In the genomic region with DNA sequence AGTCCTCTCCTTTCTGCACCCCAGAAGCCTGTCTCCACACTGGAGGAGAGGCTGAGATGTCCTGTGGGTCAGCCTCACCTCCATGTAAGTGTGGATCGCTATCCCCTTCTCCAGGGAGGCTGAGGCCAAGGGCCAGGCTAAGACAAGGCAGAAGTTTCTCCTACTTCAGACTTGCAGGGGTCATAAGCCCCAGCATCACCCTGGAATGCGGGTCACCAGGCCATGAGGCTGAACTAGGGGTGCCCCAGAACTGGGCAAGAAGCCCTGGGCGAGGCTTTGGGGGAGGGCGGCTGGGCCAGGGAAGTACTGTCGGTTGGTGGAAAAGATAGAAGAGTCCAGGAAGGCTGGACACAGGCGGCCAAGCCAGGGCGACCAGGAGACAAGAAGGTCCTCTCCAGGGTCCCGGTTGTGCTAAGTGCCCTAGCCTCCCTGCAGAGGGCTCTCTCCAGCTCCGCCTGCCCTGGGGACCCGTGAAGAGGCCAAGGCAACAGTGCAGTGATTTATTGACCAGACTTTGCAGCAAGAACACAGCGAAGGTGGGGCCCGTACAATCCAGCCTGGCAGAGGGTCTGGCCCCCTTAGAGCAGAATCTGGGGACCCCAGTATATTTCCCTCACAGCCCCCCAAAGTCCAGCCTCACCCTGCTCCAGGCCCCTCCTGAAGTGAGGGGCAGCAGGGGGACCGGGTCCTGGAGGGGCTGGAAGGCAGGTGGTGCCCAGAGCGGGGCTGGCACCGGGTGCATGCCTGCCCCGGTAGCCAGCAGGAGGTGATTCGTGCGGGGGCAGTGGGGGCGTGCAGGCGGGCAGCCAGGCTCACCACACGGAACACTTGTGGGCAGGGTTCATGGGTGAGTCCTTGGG, we compare ENCODE assay signal across 32 cellular contexts. TPM values are rescaled to one million over a fixed set of nuclear protein-coding genes. Genes with fewer than 3 reads are reported as not detected.
DNase-seq lines count a peak whose midpoint lies in the region; ATAC-seq, FAIRE-seq and TF ChIP-seq lines count a peak whose summit lies in the region.
"Had no signal": no experiment of that assay in that cellular context is flagged by ENCODE, and none has a peak within 500 bp of the region (broad histone marks: within the 10 kb centered on the region; RNA-seq: fewer than 3 reads in every experiment).

No MANE protein-coding gene starts in this region.

- no peaks in the 10 kb centered on the region for H3K79me2 ChIP-seq in HepG2 (ENCODE audit: insufficient read depth, low read length)
- no peaks in the 10 kb centered on the region for H3K79me2 ChIP-seq in trophoblast cell (ENCODE audit: control insufficient read depth, insufficient read depth, low read length, poor library complexity)

- FAIRE-seq in HepG2 (lab: Jason Lieb, UNC): no peak
- FAIRE-seq: endothelial cell of umbilical vein, GM12891, GM19239 had no signal

- no peak overlapping the region for H3K4ac ChIP-seq in trophoblast cell (ENCODE audit: low read depth, low read length)

- H3K4me2 ChIP-seq in HepG2 (ENCODE audit: low read depth, low read length) (no peak overlapping the region), trophoblast cell (ENCODE audit: low read length) (no peak overlapping the region)

- no peak overlapping the region for H3K18ac ChIP-seq in trophoblast cell (ENCODE audit: low read length)

- no peak overlapping the region for H2BK12ac ChIP-seq in trophoblast cell (ENCODE audit: low read length)

- H3K36me3 ChIP-seq in HepG2 (replicated peaks in 1 of 2; ENCODE audit: control insufficient read depth in 1 of 2, insufficient read depth in 2 of 2, low read length in 2 of 2) (no peaks in the 10 kb centered on the region), trophoblast cell (ENCODE audit: control insufficient read depth in 1 of 2, insufficient read depth in 2 of 2, low read length in 2 of 2) (no peaks in the 10 kb centered on the region), transverse colon (no peaks in the 10 kb centered on the region)
- H3K36me3 ChIP-seq: thoracic aorta had no signal

- no TSS peak for BruUV-seq in HepG2 (replicated peaks; lab: Mats Ljungman, UMichigan)

- WGBS in HepG2 (ENCODE audit: low lambda C conversion rate): 13% methylated on average over 12 of the region's 21 CpGs
- WGBS in trophoblast cell (ENCODE audit: extremely low coverage, insufficient coverage, insufficient read length): no CpG with 5 or more reads among the region's 21 CpGs
- 37 to 69% methylated on average over 5 to 20 of the region's 21 CpGs for WGBS in transverse colon (ENCODE audit: low coverage in 1 of 2), 2 donors

- H3K4me1 ChIP-seq in HepG2 (ENCODE audit: insufficient read depth, low read length) (no peaks in the 10 kb centered on the region), trophoblast cell (ENCODE audit: control insufficient read depth in 1 of 2, insufficient read depth in 2 of 2, low read length in 2 of 2) (no peaks in the 10 kb centered on the region), transverse colon (no peaks in the 10 kb centered on the region)
- H3K4me1 ChIP-seq: psoas muscle had no signal

- H3K9ac ChIP-seq in HepG2 (ENCODE audit: insufficient read depth, low read depth, low read length) (no peak overlapping the region), trophoblast cell (ENCODE audit: low read length) (no peak overlapping the region)

- TF ChIP-seq EP300 in HepG2 (IDR thresholded peaks at IDR 0.05; ENCODE audit: low read depth in 2 of 2, low read length in 2 of 2) (no peak), HepG2 (CRISPR knock-in tag; IDR thresholded peaks at IDR 0.05; ENCODE audit: borderline replicate concordance) (no peak), transverse colon (IDR thresholded peaks at IDR 0.05; ENCODE audit: low read depth) (no peak)

- H3K4me3 ChIP-seq in HepG2 (replicated peaks in 1 of 3; ENCODE audit: insufficient read depth in 1 of 3, low read depth in 2 of 3, low read length in 3 of 3): no peak overlapping the region
- no peak overlapping the region for H3K4me3 ChIP-seq in trophoblast cell (ENCODE audit: low read depth, low read length)
- H3K4me3 ChIP-seq in transverse colon: no peak overlapping the region
- H3K4me3 ChIP-seq: psoas muscle, skin epidermis, thoracic aorta had no signal

- H3K27me3 Mint-ChIP-seq in stimulated activated naive CD8-positive, alpha-beta T cell treated with anti-CD3 and anti-CD28 coated beads, Interleukin-15, amount 100 ng/mL, for 72 hours: peaks cover 45% of the 10 kb centered on the region

- no peak overlapping the region for H4K12ac ChIP-seq in trophoblast cell (ENCODE audit: low read depth, low read length)

- H2AFZ ChIP-seq in HepG2 (ENCODE audit: low read length) (no peak overlapping the region), trophoblast cell (ENCODE audit: insufficient read depth, low read length, poor library complexity) (no peak overlapping the region)

- DNase-seq in DMS 273 (lab: John Stamatoyannopoulos, UW; ENCODE audit: unreplicated experiment) (peak; percentile 25), DMS 273 treated with DMSO at 0.1 percent for 48 hours (lab: John Stamatoyannopoulos, UW) (no peak), HepG2 (ENCODE audit: low spot score) (peak; percentile 19), trophoblast cell (no peak), transverse colon (no peak)
- no peak for DNase-seq in stimulated activated naive CD8-positive, alpha-beta T cell treated with anti-CD3 and anti-CD28 coated beads, Interleukin-15, amount 100 ng/mL, for 72 hours
- DNase-seq in stimulated activated naive CD8-positive, alpha-beta T cell treated with anti-CD3 and anti-CD28 coated beads, Interleukin-15, Interleukin-2, amounts not matched to agents 100 U/mL and 50 U/mL, for 24 hours: no peak
- DNase-seq: activated CD4-positive, alpha-beta T cell treated with anti-CD3 and anti-CD28 coated beads, Interleukin-2, amount 50 U/mL, for 48 hours; activated T-cell treated with anti-CD3 and anti-CD28 coated beads, Interleukin-2, amount 50 U/mL, for 4 hours; AML-193; DMS79 treated with DMSO at 0.1 percent for 48 hours; head of caudate nucleus; Kasumi-1; NCI-H1105; NCI-H2107; NCI-H446 treated with DMSO at 0.1 percent for 48 hours had no signal

- no peak overlapping the region for H2AK5ac ChIP-seq in trophoblast cell (ENCODE audit: low read length)

- POLR2A ChIA-PET in HepG2 (lab: Yijun Ruan, JAX): no interaction called here

- no peaks in the 10 kb centered on the region; the same call in 1 of the 2 replicates for H4K20me1 ChIP-seq in HepG2 (ENCODE audit: insufficient read depth, low read length)

- no peak overlapping the region for H3K14ac ChIP-seq in trophoblast cell (ENCODE audit: low read length)

- TF ChIP-seq POLR2A in HepG2 (IDR thresholded peaks at IDR 0.05; ENCODE audit: insufficient read depth in 1 of 2, low read depth in 2 of 2, low read length in 2 of 2) (no peak), transverse colon (IDR thresholded peaks at IDR 0.05) (no peak)

- in situ Hi-C loops in HepG2 (cut with HindIII; ENCODE audit: extremely low pct_ligation_motif_present, low pct_unique_long_range_greater_than_20kb): no loop called here
- in situ Hi-C loops in transverse colon (cut with MboI; ENCODE audit: low pct_ligation_motif_present in 1 of 4, low pct_unique_long_range_greater_than_20kb in 1 of 4, low sequenced_read_pairs in 3 of 4): no loop called here

- no peaks in the 10 kb centered on the region for H3K4me1 Mint-ChIP-seq in stimulated activated naive CD8-positive, alpha-beta T cell treated with anti-CD3 and anti-CD28 coated beads, Interleukin-15, amount 100 ng/mL, for 72 hours
- H3K4me1 Mint-ChIP-seq: activated naive CD4-positive, alpha-beta T cell treated with anti-CD3 and anti-CD28 coated beads, Interleukin-2, amount 50 U/mL, for 24 hours; mesothelial cell of epicardium; stimulated activated memory B cell treated with anti-CD40 and anti-IgM and Interleukin-4, amounts not matched to agents 10 μg/mL and 1 μg/mL and 100 μg/mL, for 72 hours had no signal

- no peak overlapping the region for H4K91ac ChIP-seq in trophoblast cell (ENCODE audit: low read depth, low read length)

- no peak overlapping the region for H3K23ac ChIP-seq in trophoblast cell (ENCODE audit: low read length)

- H3K27me3 ChIP-seq in HepG2 (ENCODE audit: control insufficient read depth in 1 of 2, insufficient read depth in 2 of 2, low read length in 2 of 2) (peaks cover 24 to 83% of the 10 kb centered on the region in 2 experiments), trophoblast cell (ENCODE audit: insufficient read depth, low read length) (peaks cover 11% of the 10 kb centered on the region), transverse colon (peaks cover 44% of the 10 kb centered on the region)

- CTCF ChIA-PET in HepG2 (lab: Yijun Ruan, JAX; ENCODE audit: low intra/inter-chr PET ratio, low total read pairs): interaction anchor here (2.2 kb wide), 1 partner anchor 43 kb away, joined by 6 read pairs; no protein-coding TSS in a partner anchor

- H3K4me3 Mint-ChIP-seq in stimulated activated naive CD8-positive, alpha-beta T cell treated with anti-CD3 and anti-CD28 coated beads, Interleukin-15, amount 100 ng/mL, for 72 hours: no peak overlapping the region
- H3K4me3 Mint-ChIP-seq: activated naive CD4-positive, alpha-beta T cell treated with anti-CD3 and anti-CD28 coated beads, Interleukin-2, amount 50 U/mL, for 24 hours; activated T-cell treated with anti-CD3 and anti-CD28 coated beads, Interleukin-2, amount 50 U/mL, for 4 hours; mesothelial cell of epicardium; stimulated activated memory B cell treated with anti-CD40 and anti-IgM and Interleukin-4, amounts not matched to agents 10 μg/mL and 1 μg/mL and 100 μg/mL, for 72 hours had no signal

- H2BK5ac ChIP-seq in trophoblast cell (ENCODE audit: low read depth, low read length, poor library complexity): no peak overlapping the region

- no peak overlapping the region for H4K8ac ChIP-seq in trophoblast cell (ENCODE audit: low read depth, low read length)

- TF ChIP-seq CTCF in HepG2 (CRISPR knock-in tag; IDR thresholded peaks at IDR 0.05): peak; percentile 49
- no peak for TF ChIP-seq CTCF in transverse colon (IDR thresholded peaks at IDR 0.05)

- peak; percentile 13 for ATAC-seq in stimulated activated naive CD8-positive, alpha-beta T cell treated with anti-CD3 and anti-CD28 coated beads, Interleukin-15, amount 100 ng/mL, for 72 hours
- no peak for ATAC-seq in stimulated activated naive CD8-positive, alpha-beta T cell treated with anti-CD3 and anti-CD28 coated beads, Interleukin-15, Interleukin-2, amounts not matched to agents 100 U/mL and 50 U/mL, for 24 hours
- peak; percentile 80 for ATAC-seq in HepG2
- ATAC-seq in GM18502 (IDR thresholded peaks at IDR 0.05; ENCODE audit: poor library complexity, unreplicated experiment): no peak
- ATAC-seq: activated T-cell treated with anti-CD3 and anti-CD28 coated beads, Interleukin-2, amount 50 U/mL, for 4 hours; stimulated activated memory B cell treated with anti-CD40 and anti-IgM and Interleukin-4, amounts not matched to agents 10 μg/mL and 1 μg/mL and 100 μg/mL, for 72 hours had no signal

- no peak for TF ChIP-seq RAD21 in HepG2 (CRISPR knock-in tag; IDR thresholded peaks at IDR 0.05)

- H3K9me3 ChIP-seq in HepG2 (ENCODE audit: low read length) (no peaks in the 10 kb centered on the region), trophoblast cell (ENCODE audit: insufficient read depth, low read depth, low read length) (peaks cover 6% of the 10 kb centered on the region), transverse colon (no peaks in the 10 kb centered on the region)
- H3K9me3 ChIP-seq: psoas muscle, thoracic aorta had no signal

- H3K9me3 Mint-ChIP-seq in stimulated activated naive CD8-positive, alpha-beta T cell treated with anti-CD3 and anti-CD28 coated beads, Interleukin-15, amount 100 ng/mL, for 72 hours: no peaks in the 10 kb centered on the region
- H3K9me3 Mint-ChIP-seq: activated naive CD4-positive, alpha-beta T cell treated with anti-CD3 and anti-CD28 coated beads, Interleukin-2, amount 50 U/mL, for 24 hours; activated T-cell treated with anti-CD3 and anti-CD28 coated beads, Interleukin-2, amount 50 U/mL, for 4 hours; mesothelial cell of epicardium; stimulated activated memory B cell treated with anti-CD40 and anti-IgM and Interleukin-4, amounts not matched to agents 10 μg/mL and 1 μg/mL and 100 μg/mL, for 72 hours had no signal

- intact Hi-C loops in HepG2 (cut with micrococcal nuclease; ENCODE audit: unreplicated experiment) (loop anchor here (5.0 kb wide), 1 partner anchor 43 kb away; the partner anchor contains the start of gene PRSS56), transverse colon (cut with DNase I; ENCODE audit: low total_unique reads) (no loop called here)

- H3K27ac Mint-ChIP-seq in stimulated activated naive CD8-positive, alpha-beta T cell treated with anti-CD3 and anti-CD28 coated beads, Interleukin-15, amount 100 ng/mL, for 72 hours: peak overlapping the region in 1 of 2 donors; percentile 63
- H3K27ac Mint-ChIP-seq: activated naive CD4-positive, alpha-beta T cell treated with anti-CD3 and anti-CD28 coated beads, Interleukin-2, amount 50 U/mL, for 24 hours; mesothelial cell of epicardium; stimulated activated memory B cell treated with anti-CD40 and anti-IgM and Interleukin-4, amounts not matched to agents 10 μg/mL and 1 μg/mL and 100 μg/mL, for 72 hours had no signal

- H3K79me1 ChIP-seq in trophoblast cell (ENCODE audit: low read length): no peaks in the 10 kb centered on the region

- no peak overlapping the region for H2BK120ac ChIP-seq in trophoblast cell (ENCODE audit: insufficient read depth, low read length, poor library complexity)

- H3K27ac ChIP-seq in HepG2 (ENCODE audit: extremely low read length, insufficient read depth, low read length) (no peak overlapping the region), trophoblast cell (ENCODE audit: low read depth, low read length) (no peak overlapping the region), transverse colon (no peak overlapping the region)
- H3K27ac ChIP-seq: 22Rv1, psoas muscle, skin epidermis, thoracic aorta had no signal

RNA-seq across cellular contexts. Expression of gene ECEL1, which starts 8.1 kb away (rescaled TPM):
- not detected in 2 replicates for total RNA-seq in HepG2 (2016; rRNA removed; fragmentation: Illumina TruSeq; extraction: Trizol)
- not detected in 2 replicates for total RNA-seq in HepG2 (2016; cell fraction: cytosol; rRNA removed; fragmentation: Illumina TruSeq; extraction: Trizol; ENCODE audit: low read depth)
- total RNA-seq in HepG2 (2016; cell fraction: insoluble cytoplasmic fraction; rRNA removed; fragmentation: Illumina TruSeq; extraction: Trizol): not detected in 2 replicates
- not detected in 2 replicates for total RNA-seq in HepG2 (2016; cell fraction: membrane; rRNA removed; fragmentation: Illumina TruSeq; extraction: Trizol)
- not detected in 2 replicates for total RNA-seq in HepG2 (2016; cell fraction: nucleus; rRNA removed; fragmentation: Illumina TruSeq; extraction: Trizol)
- not detected in 2 replicates for polyA plus RNA-seq in HepG2 (2011; rRNA removed)
- 0.06 TPM in 1 of 2 replicates, not detected in the other for polyA plus RNA-seq in HepG2 (2011; cell fraction: cytosol; rRNA removed)
- polyA plus RNA-seq in HepG2 (2011; cell fraction: nucleus; rRNA removed): 0.05 TPM in 1 of 2 replicates, not detected in the other
- not detected in 2 replicates for polyA plus RNA-seq in HepG2 (2012)
- polyA plus RNA-seq in HepG2 (2016; cell fraction: cytosol; fragmentation: Illumina TruSeq; extraction: Trizol; ENCODE audit: low read depth): not detected in 2 replicates
- not detected in 2 replicates for polyA plus RNA-seq in HepG2 (2016; cell fraction: insoluble cytoplasmic fraction; fragmentation: Illumina TruSeq; extraction: Trizol; ENCODE audit: low read depth)
- not detected in 2 replicates for polyA plus RNA-seq in HepG2 (2016; cell fraction: membrane; fragmentation: Illumina TruSeq; extraction: Trizol; ENCODE audit: low read depth)
- not detected in 2 replicates for polyA plus RNA-seq in HepG2 (2016; cell fraction: nucleus; fragmentation: Illumina TruSeq; extraction: Trizol; ENCODE audit: insufficient read depth, low read depth)
- not detected in 2 replicates for polyA minus RNA-seq in HepG2 (2011; rRNA and poly(A)+ RNA removed; ENCODE audit: low replicate concordance)
- not detected in 2 replicates for polyA minus RNA-seq in HepG2 (2011; cell fraction: cytosol; rRNA and poly(A)+ RNA removed)
- polyA minus RNA-seq in HepG2 (2011; cell fraction: nucleus; rRNA and poly(A)+ RNA removed): not detected in 2 replicates
- 0.04 and 0.07 TPM in 2 replicates for polyA plus RNA-seq in trophoblast cell (2013)
- total RNA-seq in transverse colon: not detected
- total RNA-seq: dermis microvascular lymphatic vessel endothelial cell, endothelial cell of umbilical vein, left colon had no signal
- polyA plus RNA-seq: aorta, endothelial cell of umbilical vein had no signal

RNA-seq across cellular contexts. Expression of gene ALPI, which starts 23.6 kb away (rescaled TPM):
- total RNA-seq in HepG2 (2016; rRNA removed; fragmentation: Illumina TruSeq; extraction: Trizol): not detected in 2 replicates
- total RNA-seq in HepG2 (2016; cell fraction: cytosol; rRNA removed; fragmentation: Illumina TruSeq; extraction: Trizol; ENCODE audit: low read depth): not detected in 2 replicates
- not detected in 2 replicates for total RNA-seq in HepG2 (2016; cell fraction: insoluble cytoplasmic fraction; rRNA removed; fragmentation: Illumina TruSeq; extraction: Trizol)
- not detected in 2 replicates for total RNA-seq in HepG2 (2016; cell fraction: membrane; rRNA removed; fragmentation: Illumina TruSeq; extraction: Trizol)
- not detected in 2 replicates for total RNA-seq in HepG2 (2016; cell fraction: nucleus; rRNA removed; fragmentation: Illumina TruSeq; extraction: Trizol)
- 0.03 TPM in 1 of 2 replicates, not detected in the other for polyA plus RNA-seq in HepG2 (2011; rRNA removed)
- polyA plus RNA-seq in HepG2 (2011; cell fraction: cytosol; rRNA removed): 0.03 and 0.05 TPM in 2 replicates
- 0.07 TPM in 1 of 2 replicates, not detected in the other for polyA plus RNA-seq in HepG2 (2011; cell fraction: nucleus; rRNA removed)
- not detected in 2 replicates for polyA plus RNA-seq in HepG2 (2012)
- not detected in 2 replicates for polyA plus RNA-seq in HepG2 (2016; cell fraction: cytosol; fragmentation: Illumina TruSeq; extraction: Trizol; ENCODE audit: low read depth)
- not detected in 2 replicates for polyA plus RNA-seq in HepG2 (2016; cell fraction: insoluble cytoplasmic fraction; fragmentation: Illumina TruSeq; extraction: Trizol; ENCODE audit: low read depth)
- not detected in 2 replicates for polyA plus RNA-seq in HepG2 (2016; cell fraction: membrane; fragmentation: Illumina TruSeq; extraction: Trizol; ENCODE audit: low read depth)
- not detected in 2 replicates for polyA plus RNA-seq in HepG2 (2016; cell fraction: nucleus; fragmentation: Illumina TruSeq; extraction: Trizol; ENCODE audit: insufficient read depth, low read depth)
- 0.42 TPM in 1 of 2 replicates, not detected in the other for polyA minus RNA-seq in HepG2 (2011; rRNA and poly(A)+ RNA removed; ENCODE audit: low replicate concordance)
- polyA minus RNA-seq in HepG2 (2011; cell fraction: cytosol; rRNA and poly(A)+ RNA removed): not detected in 2 replicates
- polyA minus RNA-seq in HepG2 (2011; cell fraction: nucleus; rRNA and poly(A)+ RNA removed): not detected in 2 replicates
- not detected in 2 replicates for polyA plus RNA-seq in trophoblast cell (2013)
- 10 to 100 TPM in 3 of 4 donors, 1 to 10 TPM in 1; 4.2 to 50.9 (median 25.9) TPM for total RNA-seq in transverse colon
- total RNA-seq: activated T-cell treated with anti-CD3 and anti-CD28 coated beads, Interleukin-2, amount 50 U/mL, for 4 hours; aorta; cardiac septum; dermis microvascular lymphatic vessel endothelial cell; endothelial cell of umbilical vein; mesothelial cell of epicardium; psoas muscle; thoracic aorta had no signal
- polyA plus RNA-seq: endothelial cell of umbilical vein, neural cell had no signal

RNA-seq across cellular contexts. Expression of gene PRSS56, which starts 40.6 kb away (rescaled TPM):
- total RNA-seq in HepG2 (2016; rRNA removed; fragmentation: Illumina TruSeq; extraction: Trizol) (not detected in 2 replicates), transverse colon (not detected)
- total RNA-seq in HepG2 (2016; cell fraction: cytosol; rRNA removed; fragmentation: Illumina TruSeq; extraction: Trizol; ENCODE audit: low read depth): not detected in 2 replicates
- 0.09 TPM in 1 of 2 replicates, not detected in the other for total RNA-seq in HepG2 (2016; cell fraction: insoluble cytoplasmic fraction; rRNA removed; fragmentation: Illumina TruSeq; extraction: Trizol)
- not detected in 2 replicates for total RNA-seq in HepG2 (2016; cell fraction: membrane; rRNA removed; fragmentation: Illumina TruSeq; extraction: Trizol)
- not detected in 2 replicates for total RNA-seq in HepG2 (2016; cell fraction: nucleus; rRNA removed; fragmentation: Illumina TruSeq; extraction: Trizol)
- not detected in 2 replicates for polyA plus RNA-seq in HepG2 (2011; rRNA removed)
- polyA plus RNA-seq in HepG2 (2011; cell fraction: cytosol; rRNA removed): not detected in 2 replicates
- polyA plus RNA-seq in HepG2 (2011; cell fraction: nucleus; rRNA removed): not detected in 2 replicates
- polyA plus RNA-seq in HepG2 (2012): not detected in 2 replicates
- polyA plus RNA-seq in HepG2 (2016; cell fraction: cytosol; fragmentation: Illumina TruSeq; extraction: Trizol; ENCODE audit: low read depth): not detected in 2 replicates
- polyA plus RNA-seq in HepG2 (2016; cell fraction: insoluble cytoplasmic fraction; fragmentation: Illumina TruSeq; extraction: Trizol; ENCODE audit: low read depth): not detected in 2 replicates
- polyA plus RNA-seq in HepG2 (2016; cell fraction: membrane; fragmentation: Illumina TruSeq; extraction: Trizol; ENCODE audit: low read depth): not detected in 2 replicates
- not detected in 2 replicates for polyA plus RNA-seq in HepG2 (2016; cell fraction: nucleus; fragmentation: Illumina TruSeq; extraction: Trizol; ENCODE audit: insufficient read depth, low read depth)
- not detected in 2 replicates for polyA minus RNA-seq in HepG2 (2011; rRNA and poly(A)+ RNA removed; ENCODE audit: low replicate concordance)
- not detected in 2 replicates for polyA minus RNA-seq in HepG2 (2011; cell fraction: cytosol; rRNA and poly(A)+ RNA removed)
- polyA minus RNA-seq in HepG2 (2011; cell fraction: nucleus; rRNA and poly(A)+ RNA removed): not detected in 2 replicates
- polyA plus RNA-seq in trophoblast cell (2013): not detected in 2 replicates
- total RNA-seq: activated T-cell treated with anti-CD3 and anti-CD28 coated beads, Interleukin-2, amount 50 U/mL, for 4 hours; aorta; cardiac septum; dermis microvascular lymphatic vessel endothelial cell; endothelial cell of umbilical vein; left colon; mesothelial cell of epicardium; thoracic aorta had no signal
- polyA plus RNA-seq: aorta, endothelial cell of umbilical vein had no signal

RNA-seq across cellular contexts. Expression of gene CHRND, which starts 46.4 kb away (rescaled TPM):
- total RNA-seq in HepG2 (2016; rRNA removed; fragmentation: Illumina TruSeq; extraction: Trizol): 0.10 TPM in 1 of 2 replicates, not detected in the other
- not detected in 2 replicates for total RNA-seq in HepG2 (2016; cell fraction: cytosol; rRNA removed; fragmentation: Illumina TruSeq; extraction: Trizol; ENCODE audit: low read depth)
- total RNA-seq in HepG2 (2016; cell fraction: insoluble cytoplasmic fraction; rRNA removed; fragmentation: Illumina TruSeq; extraction: Trizol): not detected in 2 replicates
- total RNA-seq in HepG2 (2016; cell fraction: membrane; rRNA removed; fragmentation: Illumina TruSeq; extraction: Trizol): 0.07 and 0.25 TPM in 2 replicates
- total RNA-seq in HepG2 (2016; cell fraction: nucleus; rRNA removed; fragmentation: Illumina TruSeq; extraction: Trizol): not detected in 2 replicates
- polyA plus RNA-seq in HepG2 (2011; rRNA removed): 0.13 and 0.18 TPM in 2 replicates
- 0.08 and 0.14 TPM in 2 replicates for polyA plus RNA-seq in HepG2 (2011; cell fraction: cytosol; rRNA removed)
- 0.12 and 0.24 TPM in 2 replicates for polyA plus RNA-seq in HepG2 (2011; cell fraction: nucleus; rRNA removed)
- polyA plus RNA-seq in HepG2 (2012): 0.13 and 0.32 TPM in 2 replicates
- polyA plus RNA-seq in HepG2 (2016; cell fraction: cytosol; fragmentation: Illumina TruSeq; extraction: Trizol; ENCODE audit: low read depth): 0.10 and 0.12 TPM in 2 replicates
- not detected in 2 replicates for polyA plus RNA-seq in HepG2 (2016; cell fraction: insoluble cytoplasmic fraction; fragmentation: Illumina TruSeq; extraction: Trizol; ENCODE audit: low read depth)
- 0.11 and 0.52 TPM in 2 replicates for polyA plus RNA-seq in HepG2 (2016; cell fraction: membrane; fragmentation: Illumina TruSeq; extraction: Trizol; ENCODE audit: low read depth)
- polyA plus RNA-seq in HepG2 (2016; cell fraction: nucleus; fragmentation: Illumina TruSeq; extraction: Trizol; ENCODE audit: insufficient read depth, low read depth): 0.26 TPM in 1 of 2 replicates, not detected in the other
- polyA minus RNA-seq in HepG2 (2011; rRNA and poly(A)+ RNA removed; ENCODE audit: low replicate concordance): 0.28 TPM in 1 of 2 replicates, not detected in the other
- not detected in 2 replicates for polyA minus RNA-seq in HepG2 (2011; cell fraction: cytosol; rRNA and poly(A)+ RNA removed)
- polyA minus RNA-seq in HepG2 (2011; cell fraction: nucleus; rRNA and poly(A)+ RNA removed): not detected in 2 replicates
- polyA plus RNA-seq in trophoblast cell (2013): not detected in 2 replicates
- total RNA-seq in transverse colon: not detected
- total RNA-seq: activated T-cell treated with anti-CD3 and anti-CD28 coated beads, Interleukin-2, amount 50 U/mL, for 4 hours; aorta; dermis microvascular lymphatic vessel endothelial cell; endothelial cell of umbilical vein; left colon; mesothelial cell of epicardium; thoracic aorta had no signal
- polyA plus RNA-seq: aorta, endothelial cell of umbilical vein, neural cell had no signal

RNA-seq across cellular contexts. Expression of gene CHRNG, which starts 59.9 kb away (rescaled TPM):
- not detected in 2 replicates for total RNA-seq in HepG2 (2016; rRNA removed; fragmentation: Illumina TruSeq; extraction: Trizol)
- not detected in 2 replicates for total RNA-seq in HepG2 (2016; cell fraction: cytosol; rRNA removed; fragmentation: Illumina TruSeq; extraction: Trizol; ENCODE audit: low read depth)
- not detected in 2 replicates for total RNA-seq in HepG2 (2016; cell fraction: insoluble cytoplasmic fraction; rRNA removed; fragmentation: Illumina TruSeq; extraction: Trizol)
- total RNA-seq in HepG2 (2016; cell fraction: membrane; rRNA removed; fragmentation: Illumina TruSeq; extraction: Trizol): not detected in 2 replicates
- not detected in 2 replicates for total RNA-seq in HepG2 (2016; cell fraction: nucleus; rRNA removed; fragmentation: Illumina TruSeq; extraction: Trizol)
- not detected in 2 replicates for polyA plus RNA-seq in HepG2 (2011; rRNA removed)
- polyA plus RNA-seq in HepG2 (2011; cell fraction: cytosol; rRNA removed): not detected in 2 replicates
- polyA plus RNA-seq in HepG2 (2011; cell fraction: nucleus; rRNA removed): not detected in 2 replicates
- 0.05 and 0.21 TPM in 2 replicates for polyA plus RNA-seq in HepG2 (2012)
- polyA plus RNA-seq in HepG2 (2016; cell fraction: cytosol; fragmentation: Illumina TruSeq; extraction: Trizol; ENCODE audit: low read depth): not detected in 2 replicates
- not detected in 2 replicates for polyA plus RNA-seq in HepG2 (2016; cell fraction: insoluble cytoplasmic fraction; fragmentation: Illumina TruSeq; extraction: Trizol; ENCODE audit: low read depth)
- polyA plus RNA-seq in HepG2 (2016; cell fraction: membrane; fragmentation: Illumina TruSeq; extraction: Trizol; ENCODE audit: low read depth): not detected in 2 replicates
- not detected in 2 replicates for polyA plus RNA-seq in HepG2 (2016; cell fraction: nucleus; fragmentation: Illumina TruSeq; extraction: Trizol; ENCODE audit: insufficient read depth, low read depth)
- polyA minus RNA-seq in HepG2 (2011; rRNA and poly(A)+ RNA removed; ENCODE audit: low replicate concordance): not detected in 2 replicates
- not detected in 2 replicates for polyA minus RNA-seq in HepG2 (2011; cell fraction: cytosol; rRNA and poly(A)+ RNA removed)
- polyA minus RNA-seq in HepG2 (2011; cell fraction: nucleus; rRNA and poly(A)+ RNA removed): not detected in 2 replicates
- polyA plus RNA-seq in trophoblast cell (2013): 0.04 TPM in 1 of 2 replicates, not detected in the other
- not detected for total RNA-seq in transverse colon
- total RNA-seq: activated T-cell treated with anti-CD3 and anti-CD28 coated beads, Interleukin-2, amount 50 U/mL, for 4 hours; aorta; cardiac septum; dermis microvascular lymphatic vessel endothelial cell; endothelial cell of umbilical vein; left colon; mesothelial cell of epicardium; thoracic aorta had no signal
- polyA plus RNA-seq: aorta, endothelial cell of umbilical vein, neural cell had no signal

Comparison
In these comparisons a context has a peak if more than half of its experiments do, and no peak if none do; other contexts are left out.
1. DNase-seq: peak in DMS 273 (single experiment) and HepG2 (single experiment); none in DMS 273 treated with DMSO at 0.1 percent for 48 hours (single experiment), stimulated activated naive CD8-positive, alpha-beta T cell treated with anti-CD3 and anti-CD28 coated beads, Interleukin-15, amount 100 ng/mL, for 72 hours (0 of 2), stimulated activated naive CD8-positive, alpha-beta T cell treated with anti-CD3 and anti-CD28 coated beads, Interleukin-15, Interleukin-2, amounts not matched to agents 100 U/mL and 50 U/mL, for 24 hours (single experiment), trophoblast cell (0 of 2) and transverse colon (single experiment).
2. ATAC-seq: peak in stimulated activated naive CD8-positive, alpha-beta T cell treated with anti-CD3 and anti-CD28 coated beads, Interleukin-15, amount 100 ng/mL, for 72 hours (single experiment) and HepG2 (single experiment); none in stimulated activated naive CD8-positive, alpha-beta T cell treated with anti-CD3 and anti-CD28 coated beads, Interleukin-15, Interleukin-2, amounts not matched to agents 100 U/mL and 50 U/mL, for 24 hours (single experiment) and GM18502 (single experiment).
3. RNA of gene ALPI, which starts 23.6 kb away (total RNA-seq): 4.2 to 50.9 TPM in transverse colon; not detected in HepG2; every median in the first group is over 4 times any median in the second.